1 cellular context compared by ENCODE assay signal in the genomic region with DNA sequence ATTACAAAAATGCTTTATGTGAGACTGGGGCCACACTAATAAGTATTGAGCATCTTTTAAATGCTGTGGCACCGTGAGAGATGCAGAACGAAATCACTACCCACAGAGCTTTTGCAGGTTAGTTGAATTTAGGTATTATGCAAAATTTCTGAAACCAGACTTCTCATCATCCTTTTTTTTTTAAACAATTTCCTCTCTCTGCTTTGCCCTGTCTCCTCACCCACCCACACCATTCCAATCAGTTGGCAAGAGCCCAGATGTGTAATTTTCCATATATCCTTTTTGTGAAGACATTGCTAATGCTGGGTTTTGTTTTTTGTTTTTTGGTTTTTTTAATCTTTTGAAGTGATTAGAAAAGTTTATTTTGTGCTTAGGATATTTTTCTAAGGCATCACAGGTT.
TF ChIP-seq lines count a peak whose summit lies in the region.

No MANE protein-coding gene starts in this region.

TF ChIP-seq in K562, 482 proteins besides CTCF, POLR2A, EP300 and RAD21 (continued from another document):
- TF ChIP-seq, protein P1, sequence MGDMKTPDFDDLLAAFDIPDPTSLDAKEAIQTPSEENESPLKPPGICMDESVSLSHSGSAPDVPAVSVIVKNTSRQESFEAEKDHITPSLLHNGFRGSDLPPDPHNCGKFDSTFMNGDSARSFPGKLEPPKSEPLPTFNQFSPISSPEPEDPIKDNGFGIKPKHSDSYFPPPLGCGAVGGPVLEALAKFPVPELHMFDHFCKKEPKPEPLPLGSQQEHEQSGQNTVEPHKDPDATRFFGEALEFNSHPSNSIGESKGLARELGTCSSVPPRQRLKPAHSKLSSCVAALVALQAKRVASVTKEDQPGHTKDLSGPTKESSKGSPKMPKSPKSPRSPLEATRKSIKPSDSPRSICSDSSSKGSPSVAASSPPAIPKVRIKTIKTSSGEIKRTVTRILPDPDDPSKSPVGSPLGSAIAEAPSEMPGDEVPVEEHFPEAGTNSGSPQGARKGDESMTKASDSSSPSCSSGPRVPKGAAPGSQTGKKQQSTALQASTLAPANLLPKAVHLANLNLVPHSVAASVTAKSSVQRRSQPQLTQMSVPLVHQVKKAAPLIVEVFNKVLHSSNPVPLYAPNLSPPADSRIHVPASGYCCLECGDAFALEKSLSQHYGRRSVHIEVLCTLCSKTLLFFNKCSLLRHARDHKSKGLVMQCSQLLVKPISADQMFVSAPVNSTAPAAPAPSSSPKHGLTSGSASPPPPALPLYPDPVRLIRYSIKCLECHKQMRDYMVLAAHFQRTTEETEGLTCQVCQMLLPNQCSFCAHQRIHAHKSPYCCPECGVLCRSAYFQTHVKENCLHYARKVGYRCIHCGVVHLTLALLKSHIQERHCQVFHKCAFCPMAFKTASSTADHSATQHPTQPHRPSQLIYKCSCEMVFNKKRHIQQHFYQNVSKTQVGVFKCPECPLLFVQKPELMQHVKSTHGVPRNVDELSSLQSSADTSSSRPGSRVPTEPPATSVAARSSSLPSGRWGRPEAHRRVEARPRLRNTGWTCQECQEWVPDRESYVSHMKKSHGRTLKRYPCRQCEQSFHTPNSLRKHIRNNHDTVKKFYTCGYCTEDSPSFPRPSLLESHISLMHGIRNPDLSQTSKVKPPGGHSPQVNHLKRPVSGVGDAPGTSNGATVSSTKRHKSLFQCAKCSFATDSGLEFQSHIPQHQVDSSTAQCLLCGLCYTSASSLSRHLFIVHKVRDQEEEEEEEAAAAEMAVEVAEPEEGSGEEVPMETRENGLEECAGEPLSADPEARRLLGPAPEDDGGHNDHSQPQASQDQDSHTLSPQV (IDR thresholded peaks at IDR 0.05), result no peak
- TF ChIP-seq HNRNPK (IDR thresholded peaks at IDR 0.05; ENCODE audit: low read depth, low read length, poor library complexity, severe bottlenecking) (no peak), EP400 (IDR thresholded peaks at IDR 0.05) (no peak)
- TF ChIP-seq, protein P2, sequence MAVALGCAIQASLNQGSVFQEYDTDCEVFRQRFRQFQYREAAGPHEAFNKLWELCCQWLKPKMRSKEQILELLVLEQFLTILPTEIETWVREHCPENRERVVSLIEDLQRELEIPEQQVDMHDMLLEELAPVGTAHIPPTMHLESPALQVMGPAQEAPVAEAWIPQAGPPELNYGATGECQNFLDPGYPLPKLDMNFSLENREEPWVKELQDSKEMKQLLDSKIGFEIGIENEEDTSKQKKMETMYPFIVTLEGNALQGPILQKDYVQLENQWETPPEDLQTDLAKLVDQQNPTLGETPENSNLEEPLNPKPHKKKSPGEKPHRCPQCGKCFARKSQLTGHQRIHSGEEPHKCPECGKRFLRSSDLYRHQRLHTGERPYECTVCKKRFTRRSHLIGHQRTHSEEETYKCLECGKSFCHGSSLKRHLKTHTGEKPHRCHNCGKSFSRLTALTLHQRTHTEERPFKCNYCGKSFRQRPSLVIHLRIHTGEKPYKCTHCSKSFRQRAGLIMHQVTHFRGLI (CRISPR knock-in tag; IDR thresholded peaks at IDR 0.05), result no peak
